In genomic region chr17:27793906-27794380, GRCh38 we compare ENCODE assay signal across 10 cellular contexts. TPM values are rescaled to one million over a fixed set of nuclear protein-coding genes. Genes with fewer than 3 reads are reported as not detected.
A peak's percentile ranks its signal among the peaks of the same experiment; 100 is the strongest.
DNase-seq lines count a peak whose midpoint lies in the region; ATAC-seq, FAIRE-seq and TF ChIP-seq lines count a peak whose summit lies in the region.
"Had no signal": no experiment of that assay in that cellular context is flagged by ENCODE, and none has a peak within 500 bp of the region (broad histone marks: within the 10 kb centered on the region; RNA-seq: fewer than 3 reads in every experiment).

No MANE protein-coding gene starts in this region.

- ATAC-seq in HG02642 (IDR thresholded peaks at IDR 0.05; ENCODE audit: poor library complexity, unreplicated experiment), result no peak

- H2AFZ ChIP-seq in astrocyte (ENCODE audit: low read depth, low read length), result peak overlapping the region; percentile 63

- H4K20me1 ChIP-seq in astrocyte (ENCODE audit: insufficient read depth, low read length), result no peaks in the 10 kb centered on the region

- H3K4me1 ChIP-seq in astrocyte (ENCODE audit: insufficient read depth, low read length) (peaks cover 7% of the 10 kb centered on the region), mesodermal cell (ENCODE audit: control insufficient read depth, insufficient read depth, low read length, poor library complexity, severe bottlenecking) (no peaks in the 10 kb centered on the region)

- H3K36me3 ChIP-seq in astrocyte (ENCODE audit: insufficient read depth, low read length) (no peaks in the 10 kb centered on the region), mesodermal cell (ENCODE audit: control insufficient read depth, insufficient read depth, low read length) (no peaks in the 10 kb centered on the region)

- peak overlapping the region; percentile 80 for H3K4me2 ChIP-seq in astrocyte (ENCODE audit: low read length)

- no peaks in the 10 kb centered on the region for H3K9me3 ChIP-seq in astrocyte (ENCODE audit: insufficient read depth, low read depth, low read length)
- H3K9me3 ChIP-seq in mesodermal cell (ENCODE audit: control insufficient read depth, low read length), result no peaks in the 10 kb centered on the region

- H3K27ac Mint-ChIP-seq in activated naive CD4-positive, alpha-beta T cell treated with anti-CD3 and anti-CD28 coated beads, Interleukin-2, amount 50 U/mL, for 24 hours, result no peak overlapping the region
- H3K27ac Mint-ChIP-seq in astrocyte (ENCODE audit: unreplicated experiment) (no peak overlapping the region), type B pancreatic cell (no peak overlapping the region)

- peaks cover 30% of the 10 kb centered on the region for H3K27me3 ChIP-seq in astrocyte (ENCODE audit: insufficient read depth, low read length)

- H3K4me3 ChIP-seq in astrocyte (ENCODE audit: insufficient read depth, low read depth, low read length) (peak overlapping the region; percentile 17), mesodermal cell (ENCODE audit: extremely low read depth, insufficient read depth, low read length, poor library complexity, severe bottlenecking) (peak overlapping the region; percentile 30)

- H3K27ac ChIP-seq in astrocyte (ENCODE audit: low read depth, low read length), result no peak overlapping the region
- no peak overlapping the region for H3K27ac ChIP-seq in mesodermal cell (ENCODE audit: low read depth, low read length, severe bottlenecking)

- TF ChIP-seq CTCF in astrocyte (IDR thresholded peaks at IDR 0.05; ENCODE audit: insufficient read depth, low read depth, low read length) (no peak), type B pancreatic cell (conservative IDR thresholded peaks at IDR 0.05) (no peak)

- 36 to 39% methylated on average over 15 of the region's 16 CpGs for WGBS in mesodermal cell (ENCODE audit: insufficient coverage in 2 of 2), 2 experiments

- peak overlapping the region; percentile 63 for H3K4me3 Mint-ChIP-seq in activated naive CD4-positive, alpha-beta T cell treated with anti-CD3 and anti-CD28 coated beads, Interleukin-2, amount 50 U/mL, for 24 hours
- H3K4me3 Mint-ChIP-seq in astrocyte (ENCODE audit: unreplicated experiment) (peak overlapping the region; percentile 76), type B pancreatic cell (peak overlapping the region; percentile 75)

- H3K4me1 Mint-ChIP-seq in activated naive CD4-positive, alpha-beta T cell treated with anti-CD3 and anti-CD28 coated beads, Interleukin-2, amount 50 U/mL, for 24 hours, result peaks cover 7% of the 10 kb centered on the region
- H3K4me1 Mint-ChIP-seq in astrocyte (ENCODE audit: low read depth, unreplicated experiment) (no peaks in the 10 kb centered on the region), type B pancreatic cell (ENCODE audit: unreplicated experiment) (no peaks in the 10 kb centered on the region)

- H3K79me2 ChIP-seq in astrocyte (ENCODE audit: insufficient read depth, low read length), result no peaks in the 10 kb centered on the region

- FAIRE-seq in astrocyte (lab: Jason Lieb, UNC) (no peak), H54 (lab: Jason Lieb, UNC) (no peak)

- H3K9ac ChIP-seq in astrocyte (ENCODE audit: low read length), result no peak overlapping the region

- peaks cover 33% of the 10 kb centered on the region for H3K27me3 Mint-ChIP-seq in activated naive CD4-positive, alpha-beta T cell treated with anti-CD3 and anti-CD28 coated beads, Interleukin-2, amount 50 U/mL, for 24 hours
- H3K27me3 Mint-ChIP-seq in astrocyte (ENCODE audit: low read depth, unreplicated experiment) (peaks cover 74% of the 10 kb centered on the region), type B pancreatic cell (peaks cover 62% of the 10 kb centered on the region)

- no peak for DNase-seq in activated naive CD4-positive, alpha-beta T cell treated with anti-CD3 and anti-CD28 coated beads, Interleukin-2, amount 50 U/mL, for 16 hours
- DNase-seq in astrocyte (ENCODE audit: low read depth) (no peak), type B pancreatic cell (ENCODE audit: extremely low spot score, unreplicated experiment) (no peak), GM19240 (ENCODE audit: insufficient read length, low spot score) (no peak), H54 (ENCODE audit: insufficient read length, low spot score) (no peak)
- DNase-seq: NCI-H187 had no signal

- no peaks in the 10 kb centered on the region for H3K9me3 Mint-ChIP-seq in activated naive CD4-positive, alpha-beta T cell treated with anti-CD3 and anti-CD28 coated beads, Interleukin-2, amount 50 U/mL, for 24 hours
- H3K9me3 Mint-ChIP-seq in astrocyte (ENCODE audit: unreplicated experiment) (peaks cover 6% of the 10 kb centered on the region), type B pancreatic cell (no peaks in the 10 kb centered on the region)

- no peaks in the 10 kb centered on the region for H3K36me3 Mint-ChIP-seq in activated naive CD4-positive, alpha-beta T cell treated with anti-CD3 and anti-CD28 coated beads, Interleukin-2, amount 50 U/mL, for 24 hours
- H3K36me3 Mint-ChIP-seq in astrocyte (ENCODE audit: low read depth, unreplicated experiment), result no peaks in the 10 kb centered on the region
- no peaks in the 10 kb centered on the region for H3K36me3 Mint-ChIP-seq in type B pancreatic cell

- no peak for TF ChIP-seq POLR2A in H54 (IDR thresholded peaks at IDR 0.05; ENCODE audit: low read depth, low read length)

RNA-seq across cellular contexts. Expression of gene NOS2, which starts 6.4 kb away (rescaled TPM):
- total RNA-seq in astrocyte (0.07 and 0.09 TPM in 2 replicates), type B pancreatic cell (ENCODE audit: low replicate concordance) (1.1 and 7.6 TPM in 2 replicates)
- 3.0 TPM for polyA plus RNA-seq in mesodermal cell (2013, experiment 1 of 2)
- 1.6 TPM for polyA plus RNA-seq in mesodermal cell (2013, experiment 2 of 2)
- total RNA-seq: T-helper 2 cell treated with Interferon-gamma antibody and Interleukin-4, amounts not matched to agents 100 ng/mL and 5 ng/mL, for 36 hours had no signal
